9 cellular contexts compared by ENCODE assay signal in genomic region chr1:117339866-117340357, GRCh38. TPM values are rescaled to one million over a fixed set of nuclear protein-coding genes. Genes with fewer than 3 reads are reported as not detected.
DNase-seq lines count a peak whose midpoint lies in the region; ATAC-seq and TF ChIP-seq lines count a peak whose summit lies in the region.
"Had no signal": no experiment of that assay in that cellular context is flagged by ENCODE, and none has a peak within 500 bp of the region (broad histone marks: within the 10 kb centered on the region; RNA-seq: fewer than 3 reads in every experiment).

No MANE protein-coding gene starts in this region.

- POLR2A ChIA-PET in HCT116 (lab: Charles Lee) = no interaction called here

- no peaks in the 10 kb centered on the region for H3K79me2 ChIP-seq in HCT116 (ENCODE audit: insufficient read depth, low read length)

- H3K4me3 ChIP-seq in HCT116 (replicated peaks in 1 of 2; ENCODE audit: low read depth in 1 of 2, low read length in 2 of 2) (no peak overlapping the region), ascending aorta (no peak overlapping the region)
- H3K4me3 ChIP-seq: HAP-1 had no signal

- intact Hi-C loops in HCT116 (cut with micrococcal nuclease) = no loop called here
- intact Hi-C loops in left cardiac atrium (cut with DNase I) = no loop called here
- intact Hi-C loops in ascending aorta (cut with DNase I) = no loop called here

- H2AFZ ChIP-seq in HCT116 (ENCODE audit: low read depth, low read length, poor library complexity, severe bottlenecking) = peak overlapping the region; percentile 72

- no peak for TF ChIP-seq RAD21 in HCT116 (IDR thresholded peaks at IDR 0.05; ENCODE audit: low read depth)

- no peak for TF ChIP-seq POLR2A in HCT116 (IDR thresholded peaks at IDR 0.05; ENCODE audit: borderline replicate concordance, extremely low read depth, insufficient read depth, insufficient read length)

- H3K9me3 ChIP-seq in HCT116 (ENCODE audit: control insufficient read depth in 1 of 2, insufficient read depth in 1 of 2, low read depth in 1 of 2, low read length in 2 of 2) (no peaks in the 10 kb centered on the region), ascending aorta (no peaks in the 10 kb centered on the region)
- H3K9me3 ChIP-seq: HAP-1 had no signal

- TF ChIP-seq CTCF in AG09319 (IDR thresholded peaks at IDR 0.05; ENCODE audit: low read depth, low read length) = no peak
- TF ChIP-seq CTCF in HCT116 (IDR thresholded peaks at IDR 0.05 in 2 of 3, conservative IDR thresholded peaks at IDR 0.05 in 1 of 3; ENCODE audit: borderline replicate concordance in 1 of 3, insufficient read depth in 1 of 3, low read depth in 2 of 3, low read length in 2 of 3) = 0 out of 6 replicates have a peak, but pooled peaks of 2 of the 3 experiments have one; percentile 8 to 14
- no peak for TF ChIP-seq CTCF in ascending aorta (IDR thresholded peaks at IDR 0.05)

- DNase-seq in AG09319 (ENCODE audit: extremely low read depth, low read depth) (peak; percentile 2), HCT116 (ENCODE audit: low read depth, low spot score) (peak; percentile 21), left cardiac atrium (no peak), NK-92 (lab: John Stamatoyannopoulos, UW; ENCODE audit: unreplicated experiment) (no peak), dedifferentiated amniotic fluid mesenchymal stem cell (ENCODE audit: extremely low spot score) (no peak), ascending aorta (ENCODE audit: low spot score in 2 of 2) (no peak)
- DNase-seq in stimulated activated naive CD4-positive, alpha-beta T cell treated with Interleukin-2 at 50 U/mL for 16 hours (lab: John Stamatoyannopoulos, UW) = peak; percentile 1

- peak overlapping the region; percentile 21; the same call in 1 of the 2 replicates for H3K4me2 ChIP-seq in HCT116 (ENCODE audit: low read length)

- no peaks in the 10 kb centered on the region for H3K9me2 ChIP-seq in HCT116 (ENCODE audit: insufficient read depth)

- no peaks in the 10 kb centered on the region for H4K20me1 ChIP-seq in HCT116 (ENCODE audit: insufficient read depth)

- peaks cover 6% of the 10 kb centered on the region in 2 experiments; a peak in 3 of 4 replicates for H3K4me1 ChIP-seq in HCT116 (ENCODE audit: control insufficient read depth in 1 of 2, insufficient read depth in 2 of 2, low read length in 2 of 2)
- no peaks in the 10 kb centered on the region for H3K4me1 ChIP-seq in ascending aorta

- RAD21 ChIA-PET in HCT116 (lab: Charles Lee; ENCODE audit: low non-redundant PET in 1 of 2, low total read pairs in 2 of 2, uncharacterized antibody in 2 of 2, unreplicated experiment in 2 of 2) = no interaction called here

- BruUV-seq in HCT116 (replicated peaks; lab: Mats Ljungman, UMichigan) = no TSS peak

- H3K36me3 ChIP-seq in HCT116 (ENCODE audit: control insufficient read depth in 1 of 2, insufficient read depth in 2 of 2, low read length in 2 of 2) (no peaks in the 10 kb centered on the region), ascending aorta (no peaks in the 10 kb centered on the region)
- H3K36me3 ChIP-seq: HAP-1 had no signal

- H3K27ac ChIP-seq in HCT116 (ENCODE audit: low read depth, low read length) (no peak overlapping the region), ascending aorta (no peak overlapping the region)

- CTCF ChIA-PET in HCT116 (lab: Charles Lee) = interaction anchor here (0.7 kb wide), 1 partner anchor 425 kb away, joined by 3 read pairs; no protein-coding TSS in a partner anchor

- H3K9ac ChIP-seq in HCT116 (ENCODE audit: low read length) = no peak overlapping the region

- ATAC-seq in HCT116 (peak; percentile 69; the same call in 1 of the 2 replicates), SK-N-SH treated with all-trans-retinoic acid at 6 μM for 48 hours (peak; percentile 69), left cardiac atrium (peak; percentile 79 to 88)

- no peaks in the 10 kb centered on the region for H3K27me3 ChIP-seq in HCT116 (ENCODE audit: insufficient read depth, low read length)
- H3K27me3 ChIP-seq in ascending aorta = no peaks in the 10 kb centered on the region

TF ChIP-seq in HCT116, 20 proteins besides CTCF, POLR2A, EP300 and RAD21:
- TF ChIP-seq ELF1 (IDR thresholded peaks at IDR 0.05; ENCODE audit: borderline replicate concordance, low read depth) (peak; percentile 31), MAX (IDR thresholded peaks at IDR 0.05) (peak; percentile 58; the same call in 1 of the 2 replicates), YY1 (IDR thresholded peaks at IDR 0.05; ENCODE audit: extremely low read depth, insufficient replicate concordance, low read depth, low read length) (peak; percentile 79), ZNF274 (IDR thresholded peaks at IDR 0.05; ENCODE audit: low read depth, low read length) (no peak), JUND (IDR thresholded peaks at IDR 0.05) (no peak), CBX3 (IDR thresholded peaks at IDR 0.05; ENCODE audit: low read depth) (peak; percentile 22; the same call in 1 of the 2 replicates)
TF ChIP-seq in HCT116: peak in this region for 4.

TF ChIP-seq in SK-N-SH treated with all-trans-retinoic acid at 6 μM for 48 hours, 23 proteins besides CTCF, POLR2A, EP300 and RAD21:
- TF ChIP-seq PPARA (CRISPR knock-in tag; IDR thresholded peaks at IDR 0.05; ENCODE audit: borderline replicate concordance) (no peak), SNAI2 (CRISPR knock-in tag; IDR thresholded peaks at IDR 0.05) (no peak), ZFP3 (CRISPR knock-in tag; IDR thresholded peaks at IDR 0.05) (no peak), CSRNP3 (CRISPR knock-in tag; IDR thresholded peaks at IDR 0.05) (no peak), ISL1 (CRISPR knock-in tag; IDR thresholded peaks at IDR 0.05) (no peak), GLIS3 (CRISPR knock-in tag; IDR thresholded peaks at IDR 0.05) (no peak), RARB (CRISPR knock-in tag; IDR thresholded peaks at IDR 0.05) (no peak)

RNA-seq across cellular contexts. Expression of gene MAN1A2, which starts 27.3 kb away (rescaled TPM):
- total RNA-seq in HCT116 (2021; ENCODE audit: unreplicated experiment) = 38.1 TPM
- polyA plus RNA-seq in HCT116 (2012) = 12.6 and 12.9 TPM in 2 replicates
- total RNA-seq in left cardiac atrium = 10 to 100 TPM; 36.3 TPM
- 25.4 TPM for total RNA-seq in ascending aorta

Comparison
In these comparisons a context has a peak if more than half of its experiments do, and no peak if none do; other contexts are left out.
1. DNase-seq: peak in AG09319 (single experiment), HCT116 (single experiment) and stimulated activated naive CD4-positive, alpha-beta T cell treated with Interleukin-2 at 50 U/mL for 16 hours (single experiment); none in left cardiac atrium (single experiment), NK-92 (single experiment), dedifferentiated amniotic fluid mesenchymal stem cell (single experiment) and ascending aorta (0 of 2).
2. CTCF ChIP-seq: peak in HCT116 (2 of 3); none in AG09319 (single experiment) and ascending aorta (0 of 3).
3. Peak in every context shown above with its lines, with median percentiles within 50 percentile points of each other: ATAC-seq.